Comparison of ENCODE assay signal across 8 cellular contexts in the genomic region with DNA sequence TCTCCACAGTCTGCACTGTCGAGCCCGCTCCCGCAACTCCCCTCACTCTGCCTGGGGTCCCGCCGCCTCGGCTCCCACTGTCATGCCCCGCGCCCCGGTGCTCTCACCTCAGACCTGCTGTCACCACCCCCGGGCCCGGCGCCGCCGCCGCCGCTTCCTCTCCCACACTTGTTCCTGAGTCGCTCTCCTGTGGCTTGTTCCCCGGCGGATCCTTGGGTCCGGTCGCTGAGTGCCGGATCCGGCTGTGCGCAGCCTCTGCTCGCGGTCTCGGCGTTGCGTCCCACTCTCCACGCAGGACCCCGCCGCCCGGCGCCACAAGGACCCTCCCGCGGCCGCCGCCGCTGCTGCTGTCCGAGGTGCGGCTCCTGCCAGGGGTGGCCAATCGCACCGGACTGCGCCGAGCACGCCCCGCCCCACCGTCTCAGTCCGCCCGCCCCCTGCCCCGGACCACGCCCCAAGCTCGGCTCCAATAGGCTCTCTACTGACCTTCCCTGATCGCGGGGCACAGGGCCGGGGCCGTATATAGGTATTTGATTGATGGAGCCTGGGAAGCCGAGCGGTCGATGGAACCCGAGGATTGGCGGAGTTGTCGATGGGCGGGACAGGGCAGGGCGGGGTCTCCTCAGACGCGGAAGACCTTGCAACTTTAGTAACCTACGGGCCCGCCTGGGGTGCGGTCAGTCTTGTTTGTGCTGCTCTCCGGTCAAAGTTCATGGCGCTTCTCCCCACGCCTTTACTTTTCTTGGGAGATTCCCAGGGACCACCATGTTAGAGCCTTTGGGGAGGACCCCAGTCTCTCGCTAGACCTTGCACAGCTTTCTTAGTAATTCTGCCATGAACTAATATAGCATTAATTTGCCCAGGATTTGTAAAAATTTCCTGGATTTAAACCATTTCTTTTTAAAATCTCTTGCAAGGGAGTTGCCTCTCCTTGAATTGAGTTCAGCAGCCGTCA. TPM values are rescaled to one million over a fixed set of nuclear protein-coding genes. Genes with fewer than 3 reads are reported as not detected.
A peak's percentile ranks its signal among the peaks of the same experiment; 100 is the strongest.
DNase-seq lines count a peak whose midpoint lies in the region; ATAC-seq and TF ChIP-seq lines count a peak whose summit lies in the region.

A gene (minus strand): TSS at position 367 of the 955 bp plus-strand sequence. CDS start 117,340 bp downstream, outside the sequence.

- in situ Hi-C loops in transverse colon (cut with MboI; ENCODE audit: low pct_ligation_motif_present in 1 of 4, low pct_unique_long_range_greater_than_20kb in 1 of 4, low sequenced_read_pairs in 3 of 4) = loop anchor here in 2 of 4 donors (10.0 to 25.0 kb wide), 2 partner anchors 186 to 188 kb away; no protein-coding TSS in a partner anchor

- peak; percentile 90 for TF ChIP-seq POLR2A in transverse colon (IDR thresholded peaks at IDR 0.05)

- H4K8ac ChIP-seq in trophoblast cell (ENCODE audit: low read depth, low read length) = peak within 1 kb of the TSS; percentile 95

- peaks cover 8% of the 10 kb centered on the region for H3K79me1 ChIP-seq in trophoblast cell (ENCODE audit: low read length)

- peak; percentile 98 for DNase-seq in NCI-H1436 (lab: John Stamatoyannopoulos, UW)
- DNase-seq in T follicular helper cell (ENCODE audit: low read depth) = peak; percentile 96
- DNase-seq in adipocyte (ENCODE audit: low read depth) = peak; percentile 100
- peak; percentile 99 for DNase-seq in cardiac muscle cell (ENCODE audit: low read depth in 1 of 2, low spot score in 1 of 2)
- DNase-seq in trophoblast cell = peak; percentile 98
- peak; percentile 99 for DNase-seq in transverse colon

- peak within 1 kb of the TSS; percentile 69 for H2BK120ac ChIP-seq in trophoblast cell (ENCODE audit: insufficient read depth, low read length, poor library complexity)

- H3K79me2 ChIP-seq in trophoblast cell (ENCODE audit: control insufficient read depth, insufficient read depth, low read length, poor library complexity) = peaks cover 10% of the 10 kb centered on the region

- H3K4ac ChIP-seq in trophoblast cell (ENCODE audit: low read depth, low read length) = no peak within 1 kb of the TSS

- H4K91ac ChIP-seq in trophoblast cell (ENCODE audit: low read depth, low read length) = peak within 1 kb of the TSS; percentile 47

- no peak within 1 kb of the TSS for H2BK5ac ChIP-seq in trophoblast cell (ENCODE audit: low read depth, low read length, poor library complexity)

- H3K36me3 ChIP-seq in adipocyte (ENCODE audit: control insufficient read depth, insufficient read depth, low read length, severe bottlenecking) (no peaks in the 10 kb centered on the region), cardiac muscle cell (no peaks in the 10 kb centered on the region), trophoblast cell (ENCODE audit: control insufficient read depth in 1 of 2, insufficient read depth in 2 of 2, low read length in 2 of 2) (no peaks in the 10 kb centered on the region), transverse colon (no peaks in the 10 kb centered on the region)

- TF ChIP-seq CTCF in GM12875 (IDR thresholded peaks at IDR 0.05; ENCODE audit: borderline replicate concordance, insufficient read depth, low read depth, low read length) = no peak
- no peak for TF ChIP-seq CTCF in cardiac muscle cell (IDR thresholded peaks at IDR 0.05; ENCODE audit: low read depth, low read length)
- peak in 1 of 5 experiments; percentile 13 for TF ChIP-seq CTCF in transverse colon (IDR thresholded peaks at IDR 0.05)

- H3K9me3 ChIP-seq in adipocyte (ENCODE audit: control insufficient read depth, low read length) (no peaks in the 10 kb centered on the region), cardiac muscle cell (ENCODE audit: low read depth) (no peaks in the 10 kb centered on the region), trophoblast cell (ENCODE audit: insufficient read depth, low read depth, low read length) (no peaks in the 10 kb centered on the region), transverse colon (no peaks in the 10 kb centered on the region)

- H4K12ac ChIP-seq in trophoblast cell (ENCODE audit: low read depth, low read length) = no peak within 1 kb of the TSS

- H2AK5ac ChIP-seq in trophoblast cell (ENCODE audit: low read length) = no peak within 1 kb of the TSS

- no peak within 1 kb of the TSS for H3K23ac ChIP-seq in trophoblast cell (ENCODE audit: low read length)

- peak within 1 kb of the TSS; percentile 99 for H3K4me3 ChIP-seq in GM12875 (ENCODE audit: low read depth, low read length)
- H3K4me3 ChIP-seq in adipocyte (ENCODE audit: low read length) = peak within 1 kb of the TSS; percentile 97
- peak within 1 kb of the TSS; percentile 65 for H3K4me3 ChIP-seq in cardiac muscle cell
- H3K4me3 ChIP-seq in trophoblast cell (ENCODE audit: low read depth, low read length) = peak within 1 kb of the TSS; percentile 98
- peak within 1 kb of the TSS; percentile 86 to 94 (median 88) for H3K4me3 ChIP-seq in transverse colon

- peak within 1 kb of the TSS; percentile 99 for H2AFZ ChIP-seq in trophoblast cell (ENCODE audit: insufficient read depth, low read length, poor library complexity)

- no peak for TF ChIP-seq EP300 in transverse colon (IDR thresholded peaks at IDR 0.05; ENCODE audit: low read depth)

- peak within 1 kb of the TSS; percentile 100 for H3K4me2 ChIP-seq in trophoblast cell (ENCODE audit: low read length)

- H3K9ac ChIP-seq in adipocyte (ENCODE audit: low read length) (peak within 1 kb of the TSS; percentile 93), trophoblast cell (ENCODE audit: low read length) (peak within 1 kb of the TSS; percentile 90)

- H3K14ac ChIP-seq in trophoblast cell (ENCODE audit: low read length) = peak within 1 kb of the TSS; percentile 78

- H3K27me3 ChIP-seq in adipocyte (replicated peaks; ENCODE audit: control insufficient read depth, insufficient read depth, low read length) (no peaks in the 10 kb centered on the region), cardiac muscle cell (no peaks in the 10 kb centered on the region), trophoblast cell (ENCODE audit: insufficient read depth, low read length) (peaks cover 8% of the 10 kb centered on the region), transverse colon (no peaks in the 10 kb centered on the region)

- intact Hi-C loops in transverse colon (cut with DNase I; ENCODE audit: low total_unique reads) = no loop called here

- H3K18ac ChIP-seq in trophoblast cell (ENCODE audit: low read length) = peak within 1 kb of the TSS; percentile 93

- H3K4me1 ChIP-seq in adipocyte (ENCODE audit: control insufficient read depth, insufficient read depth, low read length) (peaks cover 42% of the 10 kb centered on the region), cardiac muscle cell (ENCODE audit: low read depth) (peaks cover 15% of the 10 kb centered on the region), trophoblast cell (ENCODE audit: control insufficient read depth in 1 of 2, insufficient read depth in 2 of 2, low read length in 2 of 2) (no peaks in the 10 kb centered on the region), transverse colon (peaks cover 14 to 46% (median 31%) of the 10 kb centered on the region in 4 donors)

- ATAC-seq in HG02798 (IDR thresholded peaks at IDR 0.05; ENCODE audit: poor library complexity, unreplicated experiment) = peak; percentile 85

- H3K27ac ChIP-seq in cardiac muscle cell = peak within 1 kb of the TSS; percentile 61
- no peak within 1 kb of the TSS for H3K27ac ChIP-seq in trophoblast cell (ENCODE audit: low read depth, low read length)
- peak within 1 kb of the TSS; percentile 89 to 95 (median 93) for H3K27ac ChIP-seq in transverse colon

- WGBS in trophoblast cell (ENCODE audit: extremely low coverage, insufficient coverage, insufficient read length) = no CpG with 5 or more reads among the region's 75 CpGs
- 0 to 1% methylated on average over 2 to 48 of the region's 75 CpGs for WGBS in transverse colon (ENCODE audit: low coverage in 1 of 2), 2 donors

- no peak within 1 kb of the TSS for H2BK12ac ChIP-seq in trophoblast cell (ENCODE audit: low read length)

RNA-seq across cellular contexts. Expression of the gene that starts here (rescaled TPM):
- total RNA-seq in cardiac muscle cell (8.3 and 13.9 TPM in 2 replicates), transverse colon (10 to 100 TPM; 40.4 to 93.2 (median 79.2) TPM)
- 10.5 and 25.3 TPM in 2 replicates for polyA plus RNA-seq in cardiac muscle cell
- 8.2 and 8.4 TPM in 2 replicates for polyA plus RNA-seq in trophoblast cell (2013)
